Comparison of ENCODE assay signal across 9 cellular contexts in the genomic region with DNA sequence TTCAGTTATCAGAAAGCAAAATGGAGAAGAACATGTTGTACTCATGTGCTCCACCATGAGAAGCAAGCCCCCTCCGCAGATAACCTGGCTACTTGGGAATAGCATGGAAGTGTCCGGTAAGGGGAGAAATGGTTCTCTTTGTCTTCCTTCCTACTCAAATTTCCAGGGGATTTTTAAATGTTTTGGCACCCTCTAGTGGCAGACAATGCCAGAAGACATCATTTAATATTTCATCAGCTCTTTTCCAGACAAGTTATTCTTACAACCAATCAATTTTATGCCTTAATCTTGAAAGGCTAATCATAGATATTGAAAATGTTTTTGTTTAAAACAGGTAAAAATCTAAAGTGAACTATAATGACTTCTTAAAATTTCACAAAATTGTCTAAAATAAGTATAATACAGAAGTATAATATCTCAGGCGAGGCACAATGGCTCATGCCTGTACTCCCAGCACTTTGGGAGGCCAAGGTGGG. TPM values are rescaled to one million over a fixed set of nuclear protein-coding genes. Genes with fewer than 3 reads are reported as not detected.
DNase-seq lines count a peak whose midpoint lies in the region; ATAC-seq and TF ChIP-seq lines count a peak whose summit lies in the region.
"Had no signal": no experiment of that assay in that cellular context is flagged by ENCODE, and none has a peak within 500 bp of the region (broad histone marks: within the 10 kb centered on the region; RNA-seq: fewer than 3 reads in every experiment).

No MANE protein-coding gene starts in this region.

- H3K4me1 ChIP-seq in DND-41 (ENCODE audit: insufficient read depth, low read length) (peaks cover 5% of the 10 kb centered on the region), IMR-90 (ENCODE audit: control insufficient read depth, insufficient read depth, low read length) (peaks cover 4% of the 10 kb centered on the region)

- H3K9ac ChIP-seq in DND-41 (ENCODE audit: low read depth, low read length) (no peak overlapping the region), IMR-90 (ENCODE audit: low read depth, low read length) (no peak overlapping the region)

- POLR2A ChIA-PET in IMR-90 (lab: Charles Lee; ENCODE audit: unreplicated experiment), result no interaction called here

- peak overlapping the region; percentile 59; the same call in 1 of the 3 replicates for H2BK15ac ChIP-seq in IMR-90 (ENCODE audit: low read depth, low read length)

- TF ChIP-seq CTCF in DND-41 (IDR thresholded peaks at IDR 0.05; ENCODE audit: borderline replicate concordance, extremely low read depth, low read length, poor library complexity, severe bottlenecking), result peak; percentile 87
- TF ChIP-seq CTCF in IMR-90 (conservative IDR thresholded peaks at IDR 0.05; ENCODE audit: low read depth, low read length), result peak; percentile 85

- ATAC-seq in DND-41 (ENCODE audit: insufficient read depth, low read depth), result peak; percentile 73
- peak; percentile 52 for ATAC-seq in IMR-90 (ENCODE audit: low read depth)
- ATAC-seq in HG03095 (IDR thresholded peaks at IDR 0.05; ENCODE audit: unreplicated experiment), result no peak
- no peak for ATAC-seq in HG03439 (IDR thresholded peaks at IDR 0.05; ENCODE audit: unreplicated experiment)

- TF ChIP-seq RAD21 in IMR-90 (IDR thresholded peaks at IDR 0.05; ENCODE audit: low read length), result peak; percentile 82

- H3K4me1 Mint-ChIP-seq in activated T-helper 1 cell treated with anti-CD3 and anti-CD28 coated beads, Interleukin-12 subunit alpha, Interleukin-12 subunit beta, Interleukin-2, Interleukin-4 antibody, amounts not matched to agents 30 ng/mL and 10 ng/mL and 1 ng/mL, durations not matched to agents 14 hours and 24 hours and 36 hours (ENCODE audit: low read depth), result peaks cover 51% of the 10 kb centered on the region

- H2BK20ac ChIP-seq in IMR-90 (ENCODE audit: low read depth, low read length), result peak overlapping the region; percentile 75; the same call in 1 of the 2 replicates

- in situ Hi-C loops in IMR-90 (cut with MboI; ENCODE audit: low sequenced_read_pairs), result loop anchor here (5.0 to 25.0 kb wide), 3 partner anchors 57 to 408 kb away; no protein-coding TSS in a partner anchor

- H3K36me3 Mint-ChIP-seq in activated T-helper 1 cell treated with anti-CD3 and anti-CD28 coated beads, Interleukin-12 subunit alpha, Interleukin-12 subunit beta, Interleukin-2, Interleukin-4 antibody, amounts not matched to agents 30 ng/mL and 10 ng/mL and 1 ng/mL, durations not matched to agents 14 hours and 24 hours and 36 hours (ENCODE audit: low read depth), result no peaks in the 10 kb centered on the region

- H3K27me3 ChIP-seq in DND-41 (ENCODE audit: insufficient read depth, low read length, poor library complexity) (peaks cover 4% of the 10 kb centered on the region), IMR-90 (ENCODE audit: control insufficient read depth, insufficient read depth, low read length) (no peaks in the 10 kb centered on the region)

- H2BK120ac ChIP-seq in IMR-90 (ENCODE audit: low read depth, low read length), result no peak overlapping the region

- H4K91ac ChIP-seq in IMR-90 (ENCODE audit: insufficient read depth, low read depth, low read length), result 0 out of 2 replicates have a peak overlapping the region, but pooled peaks have one; percentile 50

- no peak overlapping the region for H3K27ac Mint-ChIP-seq in activated T-helper 1 cell treated with anti-CD3 and anti-CD28 coated beads, Interleukin-12 subunit alpha, Interleukin-12 subunit beta, Interleukin-2, Interleukin-4 antibody, amounts not matched to agents 30 ng/mL and 10 ng/mL and 1 ng/mL, durations not matched to agents 14 hours and 24 hours and 36 hours
- H3K27ac Mint-ChIP-seq: dendritic cell treated with granulocyte-macrophage colony-stimulating factor and Interleukin-4, amounts not matched to agents 40 ng/mL and 50 ng/mL, for 4 days had no signal

- H3K4me3 ChIP-seq in DND-41 (ENCODE audit: low read depth in 1 of 2, low read length in 2 of 2), result no peak overlapping the region
- no peak overlapping the region for H3K4me3 ChIP-seq in IMR-90 (ENCODE audit: insufficient read depth, low read depth, low read length)

- no peaks in the 10 kb centered on the region for H3K9me3 ChIP-seq in DND-41 (ENCODE audit: insufficient read depth, low read length, severe bottlenecking)
- H3K9me3 ChIP-seq in IMR-90 (ENCODE audit: control insufficient read depth, insufficient read depth, low read length), result no peaks in the 10 kb centered on the region

- H2AK9ac ChIP-seq in IMR-90 (replicated peaks; ENCODE audit: low read depth, low read length, poor library complexity), result no peak overlapping the region

- BruUV-seq in IMR-90 (replicated peaks; lab: Mats Ljungman, UMichigan), result no TSS peak

- dilution Hi-C loops in IMR-90 (cut with HindIII; ENCODE audit: low sequenced_read_pairs, unreplicated experiment), result loop anchor here (25.0 kb wide), 1 partner anchor 183 kb away; no protein-coding TSS in a partner anchor

- no peaks in the 10 kb centered on the region for H3K79me2 ChIP-seq in DND-41 (ENCODE audit: insufficient read depth, low read length)

- no peaks in the 10 kb centered on the region for H4K20me1 ChIP-seq in DND-41 (ENCODE audit: insufficient read depth, low read length)
- no peaks in the 10 kb centered on the region for H4K20me1 ChIP-seq in IMR-90 (ENCODE audit: insufficient read depth, low read length)

- H3K27ac ChIP-seq in DND-41 (ENCODE audit: low read length), result no peak overlapping the region
- H3K27ac ChIP-seq in IMR-90 (ENCODE audit: insufficient read depth, low read length), result no peak overlapping the region

- H3K4me2 ChIP-seq in DND-41 (ENCODE audit: insufficient read depth, low read length) (no peak overlapping the region), IMR-90 (ENCODE audit: low read depth, low read length) (peak overlapping the region; percentile 50; the same call in 1 of the 2 replicates)

- peaks cover 13% of the 10 kb centered on the region for H3K27me3 Mint-ChIP-seq in activated T-helper 1 cell treated with anti-CD3 and anti-CD28 coated beads, Interleukin-12 subunit alpha, Interleukin-12 subunit beta, Interleukin-2, Interleukin-4 antibody, amounts not matched to agents 30 ng/mL and 10 ng/mL and 1 ng/mL, durations not matched to agents 14 hours and 24 hours and 36 hours (ENCODE audit: insufficient read depth)
- H3K27me3 Mint-ChIP-seq: dendritic cell treated with granulocyte-macrophage colony-stimulating factor and Interleukin-4, amounts not matched to agents 40 ng/mL and 50 ng/mL, for 4 days had no signal

- no peak overlapping the region for H3K18ac ChIP-seq in IMR-90 (ENCODE audit: low read depth, low read length)

- CTCF ChIA-PET in IMR-90 (lab: Yijun Ruan, JAX), result interaction anchor here (0.6 to 4.9 kb wide), 10 partner anchors 13 to 274 kb away, joined by 3 to 39 read pairs (median 4); no protein-coding TSS in a partner anchor

- H3K4ac ChIP-seq in IMR-90 (ENCODE audit: low read depth, low read length), result no peak overlapping the region; the same call in none of the 2 replicates

- H3K9me3 Mint-ChIP-seq in activated T-helper 1 cell treated with anti-CD3 and anti-CD28 coated beads, Interleukin-12 subunit alpha, Interleukin-12 subunit beta, Interleukin-2, Interleukin-4 antibody, amounts not matched to agents 30 ng/mL and 10 ng/mL and 1 ng/mL, durations not matched to agents 14 hours and 24 hours and 36 hours, result no peaks in the 10 kb centered on the region
- H3K9me3 Mint-ChIP-seq: dendritic cell treated with granulocyte-macrophage colony-stimulating factor and Interleukin-4, amounts not matched to agents 40 ng/mL and 50 ng/mL, for 4 days had no signal

- H2AFZ ChIP-seq in DND-41 (ENCODE audit: low read depth, low read length) (peak overlapping the region; percentile 64; the same call in 1 of the 2 replicates), IMR-90 (replicated peaks; ENCODE audit: low read length, poor library complexity) (peak overlapping the region; percentile 56)

- H3K79me1 ChIP-seq in IMR-90 (ENCODE audit: low read depth in 1 of 2, low read length in 2 of 2), result no peaks in the 10 kb centered on the region

- no peak overlapping the region for H2AK5ac ChIP-seq in IMR-90 (ENCODE audit: low read depth, low read length)

- H3K9me1 ChIP-seq in IMR-90 (ENCODE audit: insufficient read depth, low read length), result no peaks in the 10 kb centered on the region

- no peak overlapping the region; the same call in 1 of the 2 replicates for H3K14ac ChIP-seq in IMR-90 (replicated peaks; ENCODE audit: low read depth, low read length)

- DNase-seq in DND-41, result peak; percentile 52
- DNase-seq in IMR-90, result peak; percentile 84
- DNase-seq in NOMO-1 treated with dmso at 0.1 percent for 144 hours (lab: John Stamatoyannopoulos, UW; ENCODE audit: unreplicated experiment), result peak; percentile 30
- DNase-seq in activated T-helper 1 cell treated with anti-CD3 and anti-CD28 coated beads, Interleukin-12 subunit alpha, Interleukin-12 subunit beta, Interleukin-2, Interleukin-4 antibody, amounts not matched to agents 30 ng/mL and 10 ng/mL and 1 ng/mL, durations not matched to agents 14 hours and 24 hours and 36 hours (ENCODE audit: low spot score), result peak; percentile 15
- peak; percentile 71 for DNase-seq in globus pallidus (ENCODE audit: low spot score)
- peak; percentile 49 for DNase-seq in pulmonary artery endothelial cell (ENCODE audit: low read depth, low spot score)

- H4K8ac ChIP-seq in IMR-90 (ENCODE audit: low read depth in 2 of 2, low read length in 2 of 2), result peak overlapping the region; percentile 41 to 91; a peak in 3 of 4 replicates

- no CpG with 5 or more reads among the region's 3 CpGs for WGBS in IMR-90 (ENCODE audit: extremely low coverage in 2 of 2, insufficient read length in 1 of 2), 2 experiments

- TF ChIP-seq POLR2A in IMR-90 (IDR thresholded peaks at IDR 0.05; ENCODE audit: low read depth, low read length), result no peak

- H3K23ac ChIP-seq in IMR-90 (ENCODE audit: low read depth, low read length), result no peak overlapping the region

- H3K4me3 Mint-ChIP-seq in activated T-helper 1 cell treated with anti-CD3 and anti-CD28 coated beads, Interleukin-12 subunit alpha, Interleukin-12 subunit beta, Interleukin-2, Interleukin-4 antibody, amounts not matched to agents 30 ng/mL and 10 ng/mL and 1 ng/mL, durations not matched to agents 14 hours and 24 hours and 36 hours, result no peak overlapping the region
- H3K4me3 Mint-ChIP-seq: dendritic cell treated with granulocyte-macrophage colony-stimulating factor and Interleukin-4, amounts not matched to agents 40 ng/mL and 50 ng/mL, for 4 days had no signal

- no peak overlapping the region for H3K56ac ChIP-seq in IMR-90 (ENCODE audit: extremely low read depth, insufficient read depth, low read length)

- intact Hi-C loops in IMR-90 (cut with micrococcal nuclease), result loop anchor here (1.0 to 5.0 kb wide), 5 partner anchors 58 to 274 kb away; no protein-coding TSS in a partner anchor
- intact Hi-C loops in activated T-helper 1 cell treated with anti-CD3 and anti-CD28 coated beads, Interleukin-12 subunit alpha, Interleukin-12 subunit beta, Interleukin-2, Interleukin-4 antibody, amounts not matched to agents 30 ng/mL and 10 ng/mL and 1 ng/mL, durations not matched to agents 14 hours and 24 hours and 36 hours (cut with micrococcal nuclease), result loop anchor here (1.0 to 10.0 kb wide), 5 partner anchors 58 to 1389 kb away; no protein-coding TSS in a partner anchor

- peak overlapping the region; percentile 85; the same call in 1 of the 2 replicates for H4K5ac ChIP-seq in IMR-90 (ENCODE audit: low read depth, low read length)

- H2BK5ac ChIP-seq in IMR-90 (ENCODE audit: low read depth, low read length, poor library complexity, severe bottlenecking), result no peak overlapping the region

- H3K36me3 ChIP-seq in DND-41 (ENCODE audit: insufficient read depth, low read length) (no peaks in the 10 kb centered on the region), IMR-90 (ENCODE audit: control insufficient read depth, insufficient read depth, low read length) (no peaks in the 10 kb centered on the region)

RNA-seq across cellular contexts. Expression of a gene that starts 15.7 kb away (rescaled TPM):
- not detected in 2 replicates for total RNA-seq in IMR-90 (2012; rRNA removed)
- not detected in 2 replicates for polyA plus RNA-seq in IMR-90 (2012; rRNA removed)
- not detected in 2 replicates for polyA plus RNA-seq in IMR-90 (2012; cell fraction: cytosol; rRNA removed)
- polyA plus RNA-seq in IMR-90 (2012; cell fraction: nucleus; rRNA removed; ENCODE audit: low replicate concordance), result not detected in 2 replicates
- 8.5 and 8.7 TPM in 2 replicates for total RNA-seq in activated T-helper 1 cell treated with anti-CD3 and anti-CD28 coated beads, Interleukin-12 subunit alpha, Interleukin-12 subunit beta, Interleukin-2, Interleukin-4 antibody, amounts not matched to agents 30 ng/mL and 10 ng/mL and 1 ng/mL, durations not matched to agents 14 hours and 24 hours and 36 hours
- not detected in 2 replicates for total RNA-seq in pulmonary artery endothelial cell

RNA-seq across cellular contexts. Expression of a gene that starts 28.6 kb away (rescaled TPM):
- 0.54 and 0.56 TPM in 2 replicates for total RNA-seq in IMR-90 (2012; rRNA removed)
- polyA plus RNA-seq in IMR-90 (2012; rRNA removed), result 0.46 and 0.51 TPM in 2 replicates
- polyA plus RNA-seq in IMR-90 (2012; cell fraction: cytosol; rRNA removed), result 0.14 and 0.24 TPM in 2 replicates
- polyA plus RNA-seq in IMR-90 (2012; cell fraction: nucleus; rRNA removed; ENCODE audit: low replicate concordance), result 0.11 and 0.48 TPM in 2 replicates
- total RNA-seq in activated T-helper 1 cell treated with anti-CD3 and anti-CD28 coated beads, Interleukin-12 subunit alpha, Interleukin-12 subunit beta, Interleukin-2, Interleukin-4 antibody, amounts not matched to agents 30 ng/mL and 10 ng/mL and 1 ng/mL, durations not matched to agents 14 hours and 24 hours and 36 hours, result 0.71 and 0.91 TPM in 2 replicates
- total RNA-seq in pulmonary artery endothelial cell, result 0.92 and 1.8 TPM in 2 replicates

Comparison
In these comparisons a context has a peak if more than half of its experiments do, and no peak if none do; other contexts are left out.
1. ATAC-seq: peak in DND-41 (single experiment) and IMR-90 (single experiment); none in HG03095 (single experiment) and HG03439 (single experiment).
2. DNase-seq: peak in every context shown above with its lines; median percentile 84 in IMR-90; 71 in globus pallidus; 52 in DND-41; 49 in pulmonary artery endothelial cell; 30 in NOMO-1 treated with dmso at 0.1 percent for 144 hours; 15 in activated T-helper 1 cell treated with anti-CD3 and anti-CD28 coated beads, Interleukin-12 subunit alpha, Interleukin-12 subunit beta, Interleukin-2, Interleukin-4 antibody, amounts not matched to agents 30 ng/mL and 10 ng/mL and 1 ng/mL, durations not matched to agents 14 hours and 24 hours and 36 hours.